Comparison of ENCODE assay signal across 1 cellular context in the genomic region with DNA sequence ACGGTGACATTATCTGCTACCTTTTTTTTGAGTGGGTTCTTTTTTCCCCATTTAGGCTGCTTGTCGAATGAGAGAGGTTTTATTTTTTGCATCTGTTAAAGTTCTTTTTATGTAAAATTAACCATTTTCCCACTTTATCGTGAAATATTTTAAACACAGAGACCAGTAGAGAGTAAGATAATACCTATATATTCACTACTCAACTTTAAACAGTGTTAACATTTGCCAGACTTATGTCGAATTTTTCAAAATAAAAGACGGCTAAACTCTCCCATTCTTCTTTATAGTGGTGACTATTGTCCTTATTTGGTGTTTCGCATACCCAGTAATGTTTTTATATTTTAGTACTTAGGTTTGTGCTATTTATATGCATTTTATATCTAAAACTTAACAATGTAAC.
TF ChIP-seq lines count a peak whose summit lies in the region.

No MANE protein-coding gene starts in this region.

TF ChIP-seq in GM23338, 12 proteins besides CTCF, POLR2A, EP300 and RAD21 (continued from another document):
- TF ChIP-seq ZNF462 (CRISPR knock-in tag; IDR thresholded peaks at IDR 0.05): no peak
- TF ChIP-seq POLR2AphosphoS5 (IDR thresholded peaks at IDR 0.05; ENCODE audit: low read depth): no peak
TF ChIP-seq in GM23338: peak in this region for 0.
